In the genomic region with DNA sequence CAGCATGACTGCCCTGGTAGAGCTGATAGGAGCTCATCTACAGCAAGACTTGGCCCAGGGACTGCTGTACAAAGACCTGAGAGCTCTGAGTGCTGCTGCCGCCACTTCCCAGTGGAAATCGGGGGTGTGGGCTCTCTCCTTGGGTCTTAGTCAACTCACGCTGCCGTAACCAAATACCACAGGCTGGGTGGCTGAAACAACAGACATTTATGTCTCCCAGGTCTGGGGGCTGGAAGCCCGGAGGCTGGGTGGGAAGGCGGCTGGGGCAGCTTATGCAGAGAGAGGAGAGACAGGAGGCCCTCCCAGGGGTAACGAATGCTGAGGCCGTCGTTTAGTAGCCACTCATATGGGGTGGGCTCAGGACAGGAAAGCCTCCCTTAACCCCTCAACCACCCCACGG, we compare ENCODE assay signal across 19 cellular contexts. TPM values are rescaled to one million over a fixed set of nuclear protein-coding genes. Genes with fewer than 3 reads are reported as not detected.
DNase-seq lines count a peak whose midpoint lies in the region; ATAC-seq and TF ChIP-seq lines count a peak whose summit lies in the region.
"Had no signal": no experiment of that assay in that cellular context is flagged by ENCODE, and none has a peak within 500 bp of the region (broad histone marks: within the 10 kb centered on the region; RNA-seq: fewer than 3 reads in every experiment).

No MANE protein-coding gene starts in this region.

- no peak for ATAC-seq in Right ventricle myocardium superior (ENCODE audit: poor library complexity)
- no peak for ATAC-seq in heart right ventricle
- no peak for ATAC-seq in natural killer cell
- ATAC-seq: CD8-positive, alpha-beta T cell; HCT116 had no signal

- H3K36me3 Mint-ChIP-seq in glutamatergic neuron (ENCODE audit: unreplicated experiment) (no peaks in the 10 kb centered on the region), nephron progenitor cell (ENCODE audit: low read depth) (no peaks in the 10 kb centered on the region), natural killer cell (no peaks in the 10 kb centered on the region)
- H3K36me3 Mint-ChIP-seq: CD14-positive monocyte; CD8-positive, alpha-beta T cell had no signal

- peaks cover 0 to 7% (median 0%) of the 10 kb centered on the region in 7 donors for H3K27me3 ChIP-seq in heart right ventricle
- peaks cover 0 to 18% (median 0%) of the 10 kb centered on the region in 7 donors for H3K27me3 ChIP-seq in spleen (replicated peaks in 1 of 7)

- H3K9me3 Mint-ChIP-seq in glutamatergic neuron (ENCODE audit: unreplicated experiment) (peaks cover 2% of the 10 kb centered on the region), nephron progenitor cell (peaks cover 4% of the 10 kb centered on the region), natural killer cell (no peaks in the 10 kb centered on the region)
- H3K9me3 Mint-ChIP-seq: CD14-positive monocyte; CD8-positive, alpha-beta T cell had no signal

- H3K36me3 ChIP-seq in heart right ventricle: no peaks in the 10 kb centered on the region
- no peaks in the 10 kb centered on the region for H3K36me3 ChIP-seq in spleen

- H3K4me1 ChIP-seq in heart right ventricle: peaks cover 0 to 11% (median 0%) of the 10 kb centered on the region in 9 donors
- H3K4me1 ChIP-seq in spleen: no peaks in the 10 kb centered on the region

- WGBS in heart right ventricle, 2 donors: 71 to 78% methylated on average over 10 of the region's 10 CpGs
- 70 to 80% (median 74%) methylated on average over 10 of the region's 10 CpGs for WGBS in spleen, 5 donors

- peaks cover 6% of the 10 kb centered on the region for H3K27me3 Mint-ChIP-seq in glutamatergic neuron (ENCODE audit: unreplicated experiment)
- H3K27me3 Mint-ChIP-seq in nephron progenitor cell (ENCODE audit: low read depth, poor library complexity): peaks cover 15% of the 10 kb centered on the region
- H3K27me3 Mint-ChIP-seq in natural killer cell (ENCODE audit: low read depth in 2 of 2): peaks cover 0 to 3% of the 10 kb centered on the region in 2 donors

- no peak for TF ChIP-seq POLR2A in spleen (IDR thresholded peaks at IDR 0.05)

- H3K27ac ChIP-seq in heart right ventricle (no peak overlapping the region), spleen (no peak overlapping the region)
- H3K27ac ChIP-seq: 22Rv1 had no signal

- H3K27ac Mint-ChIP-seq in glutamatergic neuron (ENCODE audit: unreplicated experiment) (no peak overlapping the region), nephron progenitor cell (peak overlapping the region; percentile 74), natural killer cell (no peak overlapping the region)
- H3K27ac Mint-ChIP-seq: CD8-positive, alpha-beta T cell had no signal

- TF ChIP-seq CTCF in heart right ventricle (IDR thresholded peaks at IDR 0.05) (no peak), glutamatergic neuron (IDR thresholded peaks at IDR 0.05; ENCODE audit: partially characterized antibody, unreplicated experiment) (no peak), nephron progenitor cell (IDR thresholded peaks at IDR 0.05) (no peak), spleen (IDR thresholded peaks at IDR 0.05 in 8 of 11, conservative IDR thresholded peaks at IDR 0.05 in 3 of 11) (no peak), natural killer cell (IDR thresholded peaks at IDR 0.05) (no peak)

- no peaks in the 10 kb centered on the region for H3K9me3 ChIP-seq in heart right ventricle
- no peaks in the 10 kb centered on the region for H3K9me3 ChIP-seq in spleen

- H3K4me3 Mint-ChIP-seq in glutamatergic neuron (ENCODE audit: unreplicated experiment) (no peak overlapping the region), nephron progenitor cell (peak overlapping the region; percentile 47), natural killer cell (no peak overlapping the region)
- H3K4me3 Mint-ChIP-seq: CD14-positive monocyte; CD8-positive, alpha-beta T cell had no signal

- intact Hi-C loops in Right ventricle myocardium superior (cut with DNase I): no loop called here
- intact Hi-C loops in heart right ventricle (cut with DNase I): no loop called here
- intact Hi-C loops in spleen (cut with DNase I; ENCODE audit: low total_unique reads): no loop called here
- intact Hi-C loops in natural killer cell (cut with micrococcal nuclease): no loop called here

- H3K4me3 ChIP-seq in heart right ventricle (no peak overlapping the region), spleen (no peak overlapping the region)

- peaks cover 9% of the 10 kb centered on the region for H3K4me1 Mint-ChIP-seq in glutamatergic neuron (ENCODE audit: low read depth, unreplicated experiment)
- H3K4me1 Mint-ChIP-seq in nephron progenitor cell: peaks cover 74% of the 10 kb centered on the region
- H3K4me1 Mint-ChIP-seq in natural killer cell: no peaks in the 10 kb centered on the region

- peak; percentile 21 for DNase-seq in Right ventricle myocardium superior
- no peak for DNase-seq in heart right ventricle
- peak; percentile 17 for DNase-seq in glutamatergic neuron
- peak; percentile 42 for DNase-seq in nephron progenitor cell
- peak; percentile 61 for DNase-seq in spleen
- no peak for DNase-seq in natural killer cell
- no peak for DNase-seq in SKM-1 treated with dmso at 0.1 percent for 144 hours (lab: John Stamatoyannopoulos, UW; ENCODE audit: unreplicated experiment)
- DNase-seq in NCI-H82 (lab: John Stamatoyannopoulos, UW): no peak
- DNase-seq: CD8-positive, alpha-beta T cell; COR-L47; DMS153; DMS79 treated with DMSO at 0.1 percent for 48 hours; GDM1 had no signal

RNA-seq across cellular contexts. Expression of a gene that starts 15.4 kb away (rescaled TPM):
- total RNA-seq in Right ventricle myocardium superior (5.5 TPM), heart right ventricle (10 to 100 TPM in 1 of 10 donors, 1 to 10 TPM in 9; 1.5 to 10.5 (median 3.0) TPM), glutamatergic neuron (ENCODE audit: unreplicated experiment) (9.0 TPM), spleen (10 to 100 TPM in 3 of 7 donors, 1 to 10 TPM in 4; 4.7 to 18.8 (median 8.1) TPM), natural killer cell (1 to 10 TPM in 2 of 3 donors, under 1 TPM in 1; 0.54 to 3.3 (median 1.8) TPM)
- polyA plus RNA-seq in heart right ventricle (1 to 10 TPM; 4.2 to 9.1 TPM), spleen (10 to 100 TPM in 1 of 3 donors, 1 to 10 TPM in 2; 8.4 to 12.7 (median 9.0) TPM)
- total RNA-seq: A673, HT-29 had no signal
- polyA plus RNA-seq: BJ had no signal

Comparison
In these comparisons a context has a peak if more than half of its experiments do, and no peak if none do; other contexts are left out.
1. DNase-seq: peak in Right ventricle myocardium superior (single experiment), glutamatergic neuron (single experiment), nephron progenitor cell (single experiment) and spleen (single experiment); none in heart right ventricle (0 of 2), natural killer cell (single experiment), SKM-1 treated with dmso at 0.1 percent for 144 hours (single experiment) and NCI-H82 (single experiment).